Comparison of ENCODE assay signal across 28 cellular contexts in genomic region chr7:27459021-27459728, GRCh38.
DNase-seq lines count a peak whose midpoint lies in the region; ATAC-seq and TF ChIP-seq lines count a peak whose summit lies in the region.
"Had no signal": no experiment of that assay in that cellular context is flagged by ENCODE, and none has a peak within 500 bp of the region (broad histone marks: within the 10 kb centered on the region; RNA-seq: fewer than 3 reads in every experiment).

No MANE protein-coding gene starts in this region.

- no peaks in the 10 kb centered on the region for H3K36me3 ChIP-seq in skeletal muscle tissue (ENCODE audit: control insufficient read depth in 3 of 3, insufficient read depth in 3 of 3, low read length in 3 of 3)

- H3K27ac ChIP-seq in skeletal muscle tissue (ENCODE audit: low read depth, low read length): peak overlapping the region; percentile 25
- no peak overlapping the region for H3K27ac ChIP-seq in CD4-positive, alpha-beta T cell (ENCODE audit: low read depth, low read length)
- H3K27ac ChIP-seq: HL-60, SK-N-MC, VCaP had no signal

- H3K4me3 ChIP-seq in skeletal muscle tissue (ENCODE audit: low read length in 3 of 3): no peak overlapping the region
- H3K4me3 ChIP-seq: SK-N-MC had no signal

- peaks cover 39% of the 10 kb centered on the region for H3K27me3 Mint-ChIP-seq in CD4-positive, alpha-beta T cell

- no peaks in the 10 kb centered on the region for H3K9me3 Mint-ChIP-seq in activated naive CD4-positive, alpha-beta T cell treated with anti-CD3 and anti-CD28 coated beads, Interleukin-2, amount 50 U/mL, for 72 hours
- H3K9me3 Mint-ChIP-seq in CD4-positive, alpha-beta T cell: no peaks in the 10 kb centered on the region
- H3K9me3 Mint-ChIP-seq: activated CD4-positive, alpha-beta T cell treated with anti-CD3 and anti-CD28 coated beads, Interleukin-2, amount 10 ng/mL, durations not matched to agents 7 days and 5 days; nephron progenitor cell; stimulated activated memory B cell treated with anti-CD40 and anti-IgM and Interleukin-4, amounts not matched to agents 10 μg/mL and 1 μg/mL and 100 μg/mL, for 72 hours had no signal

- H3K9me3 ChIP-seq in skeletal muscle tissue (ENCODE audit: control insufficient read depth in 3 of 3, low read length in 3 of 3): no peaks in the 10 kb centered on the region
- no peaks in the 10 kb centered on the region for H3K9me3 ChIP-seq in CD4-positive, alpha-beta T cell (ENCODE audit: control insufficient read depth, low read length)

- no peaks in the 10 kb centered on the region for H3K4me1 Mint-ChIP-seq in CD4-positive, alpha-beta T cell (ENCODE audit: low read depth)
- H3K4me1 Mint-ChIP-seq: activated CD4-positive, alpha-beta T cell treated with anti-CD3 and anti-CD28 coated beads, Interleukin-2, amount 10 ng/mL, durations not matched to agents 7 days and 5 days; activated CD8-positive, alpha-beta memory T cell treated with anti-CD3 and anti-CD28 coated beads, Interleukin-2, amount 10 ng/mL, durations not matched to agents 7 days and 5 days; stimulated activated memory B cell treated with anti-CD40 and anti-IgM and Interleukin-4, amounts not matched to agents 10 μg/mL and 1 μg/mL and 100 μg/mL, for 72 hours; T-helper 17 cell had no signal

- H3K27me3 ChIP-seq in skeletal muscle tissue (ENCODE audit: control insufficient read depth in 3 of 3, insufficient read depth in 3 of 3, low read length in 3 of 3): peaks cover 0 to 6% (median 4%) of the 10 kb centered on the region in 3 donors
- no peaks in the 10 kb centered on the region for H3K27me3 ChIP-seq in CD4-positive, alpha-beta T cell (ENCODE audit: control insufficient read depth, insufficient read depth, low read length)

- H3K9ac ChIP-seq in skeletal muscle tissue (ENCODE audit: low read depth in 1 of 3, low read length in 3 of 3): no peak overlapping the region

- peaks cover 0 to 4% (median 0%) of the 10 kb centered on the region in 3 donors for H3K4me1 ChIP-seq in skeletal muscle tissue (ENCODE audit: control insufficient read depth in 3 of 3, insufficient read depth in 3 of 3, low read length in 3 of 3)

- H3K27ac Mint-ChIP-seq in activated naive CD4-positive, alpha-beta T cell treated with anti-CD3 and anti-CD28 coated beads, Interleukin-2, amount 50 U/mL, for 72 hours: no peak overlapping the region
- H3K27ac Mint-ChIP-seq in CD4-positive, alpha-beta T cell: no peak overlapping the region
- H3K27ac Mint-ChIP-seq: activated CD4-positive, alpha-beta T cell treated with anti-CD3 and anti-CD28 coated beads, Interleukin-2, amount 10 ng/mL, durations not matched to agents 7 days and 5 days; activated CD8-positive, alpha-beta memory T cell treated with anti-CD3 and anti-CD28 coated beads, Interleukin-2, amount 10 ng/mL, durations not matched to agents 7 days and 5 days; nephron progenitor cell; stimulated activated memory B cell treated with anti-CD40 and anti-IgM and Interleukin-4, amounts not matched to agents 10 μg/mL and 1 μg/mL and 100 μg/mL, for 72 hours; T-helper 17 cell had no signal

- intact Hi-C loops in left cardiac atrium (cut with DNase I): no loop called here
- intact Hi-C loops in CD4-positive, alpha-beta T cell (cut with DNase I, micrococcal nuclease): no loop called here

- DNase-seq in GM03348 (ENCODE audit: low spot score) (peak; percentile 17), RPMI7951 (ENCODE audit: low read depth) (peak; percentile 26), left cardiac atrium (peak; percentile 23), dermis blood vessel endothelial cell (no peak)
- no peak for DNase-seq in activated naive CD4-positive, alpha-beta T cell treated with anti-CD3 and anti-CD28 coated beads, Interleukin-2, amount 50 U/mL, for 72 hours (ENCODE audit: low spot score in 2 of 2)
- DNase-seq in CD4-positive, alpha-beta T cell: no peak
- DNase-seq: activated CD4-positive, alpha-beta T cell treated with anti-CD3 and anti-CD28 coated beads, Interleukin-2, amount 10 ng/mL, durations not matched to agents 7 days and 5 days; activated CD8-positive, alpha-beta memory T cell treated with anti-CD3 and anti-CD28 coated beads, Interleukin-2, amount 10 ng/mL, durations not matched to agents 7 days and 5 days; activated naive CD4-positive, alpha-beta T cell treated with anti-CD3 and anti-CD28 coated beads, Interleukin-2, amount 50 U/mL, for 16 hours; AML-193; DMS79; effector CD4-positive, alpha-beta T cell; erythroblast; GOT3; head of caudate nucleus; NCI-H2081; NCI-H524; nephron progenitor cell; posterior cingulate gyrus; small intestine; stimulated activated CD4-positive, alpha-beta T cell treated with anti-CD3 and anti-CD28 coated beads, Interleukin-2, amount 100 ng/mL, for 24 hours; T-helper 17 cell had no signal

- POLR2A ChIA-PET in CD4-positive, alpha-beta T cell (lab: Charles Lee): no interaction called here

- no peak overlapping the region for H3K4me3 Mint-ChIP-seq in CD4-positive, alpha-beta T cell
- H3K4me3 Mint-ChIP-seq: activated CD4-positive, alpha-beta T cell treated with anti-CD3 and anti-CD28 coated beads, Interleukin-2, amount 10 ng/mL, durations not matched to agents 7 days and 5 days; activated CD8-positive, alpha-beta memory T cell treated with anti-CD3 and anti-CD28 coated beads, Interleukin-2, amount 10 ng/mL, durations not matched to agents 7 days and 5 days; nephron progenitor cell; stimulated activated memory B cell treated with anti-CD40 and anti-IgM and Interleukin-4, amounts not matched to agents 10 μg/mL and 1 μg/mL and 100 μg/mL, for 72 hours; T-helper 17 cell had no signal

- CTCF ChIA-PET in CD4-positive, alpha-beta T cell (lab: Charles Lee): no interaction called here

- no peak for TF ChIP-seq CTCF in CD4-positive, alpha-beta T cell (IDR thresholded peaks at IDR 0.05)

- no peak for ATAC-seq in left cardiac atrium
- ATAC-seq in activated naive CD4-positive, alpha-beta T cell treated with anti-CD3 and anti-CD28 coated beads, Interleukin-2, amount 50 U/mL, for 72 hours: no peak
- no peak for ATAC-seq in CD4-positive, alpha-beta T cell (ENCODE audit: poor library complexity)
- ATAC-seq: activated CD8-positive, alpha-beta memory T cell treated with anti-CD3 and anti-CD28 coated beads, Interleukin-2, amount 10 ng/mL, durations not matched to agents 7 days and 5 days; left lobe of liver; stimulated activated memory B cell treated with anti-CD40 and anti-IgM and Interleukin-4, amounts not matched to agents 10 μg/mL and 1 μg/mL and 100 μg/mL, for 72 hours; T-helper 17 cell had no signal

- no peaks in the 10 kb centered on the region for H3K36me3 Mint-ChIP-seq in activated naive CD4-positive, alpha-beta T cell treated with anti-CD3 and anti-CD28 coated beads, Interleukin-2, amount 50 U/mL, for 72 hours
- no peaks in the 10 kb centered on the region for H3K36me3 Mint-ChIP-seq in CD4-positive, alpha-beta T cell (ENCODE audit: low read depth)
- H3K36me3 Mint-ChIP-seq: activated CD8-positive, alpha-beta memory T cell treated with anti-CD3 and anti-CD28 coated beads, Interleukin-2, amount 10 ng/mL, durations not matched to agents 7 days and 5 days; stimulated activated memory B cell treated with anti-CD40 and anti-IgM and Interleukin-4, amounts not matched to agents 10 μg/mL and 1 μg/mL and 100 μg/mL, for 72 hours had no signal

Comparison
In these comparisons a context has a peak if more than half of its experiments do, and no peak if none do; other contexts are left out.
1. DNase-seq: peak in GM03348 (single experiment), RPMI7951 (single experiment) and left cardiac atrium (single experiment); none in activated naive CD4-positive, alpha-beta T cell treated with anti-CD3 and anti-CD28 coated beads, Interleukin-2, amount 50 U/mL, for 72 hours (0 of 2), dermis blood vessel endothelial cell (single experiment) and CD4-positive, alpha-beta T cell (0 of 10).